9 cellular contexts compared by ENCODE assay signal in genomic region chr1:155070392-155070700, GRCh38. TPM values are rescaled to one million over a fixed set of nuclear protein-coding genes. Genes with fewer than 3 reads are reported as not detected.
DNase-seq lines count a peak whose midpoint lies in the region; TF ChIP-seq lines count a peak whose summit lies in the region.
"Had no signal": no experiment of that assay in that cellular context is flagged by ENCODE, and none has a peak within 500 bp of the region (broad histone marks: within the 10 kb centered on the region; RNA-seq: fewer than 3 reads in every experiment).

No MANE protein-coding gene starts in this region.

- peaks cover 6% of the 10 kb centered on the region for H3K4me1 ChIP-seq in OCI-LY3 (ENCODE audit: low read length)
- peaks cover 19 to 21% of the 10 kb centered on the region in 2 experiments for H3K4me1 ChIP-seq in neutrophil (ENCODE audit: control insufficient read depth in 1 of 2, insufficient read depth in 1 of 2, low read depth in 1 of 2, low read length in 1 of 2)

- H3K9me3 Mint-ChIP-seq in activated CD4-positive, alpha-beta T cell treated with anti-CD3 and anti-CD28 coated beads, Interleukin-2, amount 10 ng/mL, durations not matched to agents 7 days and 5 days: no peaks in the 10 kb centered on the region

- H3K36me3 ChIP-seq in OCI-LY3 (replicated peaks; ENCODE audit: low read depth, low read length): peaks cover 30% of the 10 kb centered on the region
- H3K36me3 ChIP-seq in neutrophil: peaks cover 5% of the 10 kb centered on the region

- no peak overlapping the region for H3K27ac Mint-ChIP-seq in activated CD4-positive, alpha-beta T cell treated with anti-CD3 and anti-CD28 coated beads, Interleukin-2, amount 10 ng/mL, durations not matched to agents 7 days and 5 days

- H3K4me2 ChIP-seq in OCI-LY3 (ENCODE audit: low read length): peak overlapping the region; percentile 58

- H3K36me3 Mint-ChIP-seq in activated CD4-positive, alpha-beta T cell treated with anti-CD3 and anti-CD28 coated beads, Interleukin-2, amount 10 ng/mL, durations not matched to agents 7 days and 5 days (ENCODE audit: low read depth): peaks cover 12% of the 10 kb centered on the region

- CTCF ChIA-PET in activated CD4-positive, alpha-beta T cell treated with anti-CD3 and anti-CD28 coated beads, Interleukin-2, amount 10 ng/mL, durations not matched to agents 7 days and 5 days (lab: Charles Lee): interaction anchor here (0.6 to 2.7 kb wide), 7 partner anchors 9 to 573 kb away, joined by 3 to 14 read pairs (median 4); partner anchors contain the start of genes EFNA3 and KRTCAP2

- H3K27me3 ChIP-seq in OCI-LY3 (ENCODE audit: low read depth, low read length): no peaks in the 10 kb centered on the region
- H3K27me3 ChIP-seq in neutrophil: peaks cover 74% of the 10 kb centered on the region

- H3K27me3 Mint-ChIP-seq in activated CD4-positive, alpha-beta T cell treated with anti-CD3 and anti-CD28 coated beads, Interleukin-2, amount 10 ng/mL, durations not matched to agents 7 days and 5 days: peaks cover 6% of the 10 kb centered on the region

- no peaks in the 10 kb centered on the region for H3K79me2 ChIP-seq in OCI-LY3 (ENCODE audit: low read length)

- no peak for TF ChIP-seq CTCF in C4-2B (conservative IDR thresholded peaks at IDR 0.05)
- no peak for TF ChIP-seq CTCF in OCI-LY3 (IDR thresholded peaks at IDR 0.05; ENCODE audit: low read depth, low read length)
- TF ChIP-seq CTCF in epithelial cell of proximal tubule (conservative IDR thresholded peaks at IDR 0.05; ENCODE audit: low read depth, low read length): no peak
- TF ChIP-seq CTCF in neutrophil (IDR thresholded peaks at IDR 0.05): no peak

- H3K4me3 Mint-ChIP-seq in activated CD4-positive, alpha-beta T cell treated with anti-CD3 and anti-CD28 coated beads, Interleukin-2, amount 10 ng/mL, durations not matched to agents 7 days and 5 days: no peak overlapping the region

- H3K4me3 ChIP-seq in OCI-LY3 (ENCODE audit: low read length) (peak overlapping the region; percentile 65), epithelial cell of proximal tubule (ENCODE audit: low read depth, low read length) (peak overlapping the region; percentile 53), neutrophil (ENCODE audit: low read depth in 1 of 2, low read length in 1 of 2) (peak overlapping the region; percentile 44 to 60)

- peak overlapping the region; percentile 11; the same call in 1 of the 2 replicates for H3K27ac ChIP-seq in C4-2B
- no peak overlapping the region for H3K27ac ChIP-seq in OCI-LY3 (ENCODE audit: low read length)
- no peak overlapping the region for H3K27ac ChIP-seq in neutrophil

- H4K20me1 ChIP-seq in OCI-LY3 (ENCODE audit: insufficient read depth, low read length): no peaks in the 10 kb centered on the region

- no peak overlapping the region for H2AFZ ChIP-seq in OCI-LY3 (ENCODE audit: low read depth, low read length)

- peaks cover 44% of the 10 kb centered on the region for H3K4me1 Mint-ChIP-seq in activated CD4-positive, alpha-beta T cell treated with anti-CD3 and anti-CD28 coated beads, Interleukin-2, amount 10 ng/mL, durations not matched to agents 7 days and 5 days

- DNase-seq in epithelial cell of proximal tubule (ENCODE audit: low read depth): no peak
- DNase-seq in activated CD4-positive, alpha-beta T cell treated with anti-CD3 and anti-CD28 coated beads for 1 hour: no peak
- DNase-seq in DMS 273 treated with DMSO at 0.1 percent for 48 hours (lab: John Stamatoyannopoulos, UW): no peak
- DNase-seq in HCEC 1CT: no peak
- no peak for DNase-seq in activated CD4-positive, alpha-beta T cell treated with anti-CD3 and anti-CD28 coated beads, Interleukin-2, amount 10 ng/mL, durations not matched to agents 7 days and 5 days

- H3K9ac ChIP-seq in OCI-LY3 (ENCODE audit: low read length): no peak overlapping the region

- POLR2A ChIA-PET in activated CD4-positive, alpha-beta T cell treated with anti-CD3 and anti-CD28 coated beads, Interleukin-2, amount 10 ng/mL, durations not matched to agents 7 days and 5 days (lab: Charles Lee): no interaction called here

- no peaks in the 10 kb centered on the region for H3K9me3 ChIP-seq in OCI-LY3 (ENCODE audit: insufficient read depth, low read length)
- no peaks in the 10 kb centered on the region for H3K9me3 ChIP-seq in neutrophil

RNA-seq across cellular contexts. Expression of gene EFNA4, which starts 6.8 kb away (rescaled TPM):
- total RNA-seq in epithelial cell of proximal tubule: 10.8 and 24.9 TPM in 2 replicates
- total RNA-seq in activated CD4-positive, alpha-beta T cell treated with anti-CD3 and anti-CD28 coated beads, Interleukin-2, amount 10 ng/mL, durations not matched to agents 7 days and 5 days: 1 to 10 TPM; 8.2 to 8.3 TPM

RNA-seq across cellular contexts. Expression of gene EFNA3, which starts 8.3 kb away (rescaled TPM):
- 1.7 and 2.8 TPM in 2 replicates for total RNA-seq in epithelial cell of proximal tubule
- total RNA-seq in activated CD4-positive, alpha-beta T cell treated with anti-CD3 and anti-CD28 coated beads, Interleukin-2, amount 10 ng/mL, durations not matched to agents 7 days and 5 days: 1 to 10 TPM; 2.3 to 2.7 TPM

RNA-seq across cellular contexts. Expression of gene ADAM15, which starts 19.2 kb away (rescaled TPM):
- 164 and 266 TPM in 2 replicates for total RNA-seq in epithelial cell of proximal tubule
- total RNA-seq in activated CD4-positive, alpha-beta T cell treated with anti-CD3 and anti-CD28 coated beads, Interleukin-2, amount 10 ng/mL, durations not matched to agents 7 days and 5 days: 10 to 100 TPM; 40.2 to 45.0 TPM

RNA-seq across cellular contexts. Expression of gene DCST1, which starts 36.7 kb away (rescaled TPM):
- total RNA-seq in epithelial cell of proximal tubule: not detected in 2 replicates
- total RNA-seq in activated CD4-positive, alpha-beta T cell treated with anti-CD3 and anti-CD28 coated beads, Interleukin-2, amount 10 ng/mL, durations not matched to agents 7 days and 5 days: not detected

RNA-seq across cellular contexts. Expression of gene DCST2, which starts 36.8 kb away (rescaled TPM):
- total RNA-seq in epithelial cell of proximal tubule: 0.12 TPM in 1 of 2 replicates, not detected in the other
- under 1 TPM; 0.50 to 0.73 TPM for total RNA-seq in activated CD4-positive, alpha-beta T cell treated with anti-CD3 and anti-CD28 coated beads, Interleukin-2, amount 10 ng/mL, durations not matched to agents 7 days and 5 days
- total RNA-seq: temporal lobe had no signal
